15 cellular contexts compared by ENCODE assay signal in genomic region chr18:36600548-36600947, GRCh38.
DNase-seq lines count a peak whose midpoint lies in the region; TF ChIP-seq lines count a peak whose summit lies in the region.
"Had no signal": no experiment of that assay in that cellular context is flagged by ENCODE, and none has a peak within 500 bp of the region (broad histone marks: within the 10 kb centered on the region; RNA-seq: fewer than 3 reads in every experiment).

No MANE protein-coding gene starts in this region.

- H3K4me3 Mint-ChIP-seq in neural progenitor cell = no peak overlapping the region
- H3K4me3 Mint-ChIP-seq: CD4-positive, CD25-positive, alpha-beta regulatory T cell; HFFc6 had no signal

- intact Hi-C loops in ascending aorta (cut with DNase I) (no loop called here), posterior cingulate gyrus (cut with DNase I) (no loop called here)

- no peak overlapping the region for H3K4me3 ChIP-seq in ascending aorta
- H3K4me3 ChIP-seq in neural progenitor cell = no peak overlapping the region
- H3K4me3 ChIP-seq: GM12878 had no signal

- no peak overlapping the region for H3K9ac ChIP-seq in neural progenitor cell

- DNase-seq in NCI-H82 (lab: John Stamatoyannopoulos, UW) (peak; percentile 42), NCI-H82 treated with DMSO at 0.1 percent for 48 hours (lab: John Stamatoyannopoulos, UW; ENCODE audit: unreplicated experiment) (no peak), ascending aorta (ENCODE audit: low spot score in 2 of 2) (no peak), neural progenitor cell (ENCODE audit: low spot score) (no peak), posterior cingulate gyrus (no peak), NCI-H1105 (lab: John Stamatoyannopoulos, UW) (no peak), T-helper 2 cell (no peak), HT-29 (ENCODE audit: low spot score) (no peak)
- DNase-seq: DMS79, HCEC 1CT, HFFc6 had no signal

- H3K9me3 ChIP-seq in ascending aorta (no peaks in the 10 kb centered on the region), neural progenitor cell (ENCODE audit: low read depth) (no peaks in the 10 kb centered on the region)

- no peaks in the 10 kb centered on the region for H3K79me2 ChIP-seq in neural progenitor cell (ENCODE audit: low read depth)

- H3K27me3 Mint-ChIP-seq in neural progenitor cell (ENCODE audit: insufficient read depth, low read depth) = no peaks in the 10 kb centered on the region
- H3K27me3 Mint-ChIP-seq: CD4-positive, CD25-positive, alpha-beta regulatory T cell had no signal

- H3K36me3 Mint-ChIP-seq in neural progenitor cell = peaks cover 37% of the 10 kb centered on the region
- H3K36me3 Mint-ChIP-seq: CD4-positive, CD25-positive, alpha-beta regulatory T cell had no signal

- H3K27ac ChIP-seq in ascending aorta (peak overlapping the region; percentile 21 to 50), neural progenitor cell (peak overlapping the region; percentile 62)
- H3K27ac ChIP-seq: 22Rv1, HL-60 had no signal

- H3K27me3 ChIP-seq in ascending aorta (no peaks in the 10 kb centered on the region), neural progenitor cell (no peaks in the 10 kb centered on the region)

- no peaks in the 10 kb centered on the region for H3K36me3 ChIP-seq in ascending aorta
- no peaks in the 10 kb centered on the region for H3K36me3 ChIP-seq in neural progenitor cell

- H3K4me2 ChIP-seq in neural progenitor cell = no peak overlapping the region

- no peaks in the 10 kb centered on the region for H4K20me1 ChIP-seq in neural progenitor cell (ENCODE audit: low read depth)

- peaks cover 11% of the 10 kb centered on the region for H3F3A ChIP-seq in neural progenitor cell (ENCODE audit: low read depth)

- H3K4me1 Mint-ChIP-seq in neural progenitor cell = peaks cover 4% of the 10 kb centered on the region
- H3K4me1 Mint-ChIP-seq: CD4-positive, CD25-positive, alpha-beta regulatory T cell had no signal

- H3K9me3 Mint-ChIP-seq in neural progenitor cell = no peaks in the 10 kb centered on the region
- H3K9me3 Mint-ChIP-seq: HFFc6 had no signal

- H2AFZ ChIP-seq in neural progenitor cell (replicated peaks) = no peak overlapping the region

- H3K4me1 ChIP-seq in ascending aorta (peaks cover 3 to 6% of the 10 kb centered on the region in 2 donors), neural progenitor cell (peaks cover 22% of the 10 kb centered on the region)

- no peak for TF ChIP-seq CTCF in ascending aorta (IDR thresholded peaks at IDR 0.05)
- no peak for TF ChIP-seq CTCF in neural progenitor cell (IDR thresholded peaks at IDR 0.05)

- no peak overlapping the region for H3K27ac Mint-ChIP-seq in neural progenitor cell
- H3K27ac Mint-ChIP-seq: HFFc6 had no signal
